ENCODE assay signal across 8 cellular contexts in the genomic region with DNA sequence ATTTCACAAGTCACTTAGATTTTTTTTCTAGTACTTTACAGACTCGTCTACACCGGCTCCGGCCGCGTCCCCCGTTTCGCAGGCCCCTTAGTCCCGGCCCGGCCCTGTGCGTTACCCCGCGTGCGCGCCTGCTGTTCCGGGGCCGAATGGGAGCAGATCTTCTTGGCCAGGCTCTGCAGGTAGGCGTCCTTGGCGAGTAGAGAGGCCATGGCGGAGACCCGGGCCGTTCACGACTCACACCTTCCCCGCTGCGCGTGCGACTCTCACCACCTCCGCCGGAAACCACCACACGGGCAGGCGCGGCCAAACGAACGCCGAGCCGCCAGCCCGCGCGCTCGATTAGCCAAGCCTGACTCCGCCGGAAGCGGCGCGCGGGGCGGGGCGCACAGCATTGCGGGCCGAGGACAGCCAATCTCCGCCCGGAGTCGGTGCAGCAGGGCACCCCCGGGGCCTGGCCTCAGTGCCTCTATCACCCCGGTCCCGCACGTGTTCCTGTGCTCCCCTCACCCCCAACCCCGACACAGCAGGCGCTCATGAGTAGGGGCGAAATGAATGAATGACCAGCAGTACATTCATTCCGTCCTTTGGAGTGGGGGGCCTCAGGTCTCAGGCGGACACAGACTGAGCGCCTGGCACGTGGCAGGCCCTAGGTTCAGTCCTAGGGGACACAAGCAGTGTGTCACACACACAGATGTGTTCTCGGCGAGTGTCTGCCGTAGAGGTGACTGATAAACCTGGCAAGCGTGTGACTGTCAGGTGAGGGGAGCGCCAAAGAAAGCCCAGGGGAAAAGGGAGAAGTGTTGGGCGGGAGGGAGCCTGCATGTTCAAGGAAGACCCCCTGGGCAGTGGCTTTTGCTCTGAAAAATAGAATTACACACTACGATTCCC. TPM values are rescaled to one million over a fixed set of nuclear protein-coding genes. Genes with fewer than 3 reads are reported as not detected.
DNase-seq lines count a peak whose midpoint lies in the region; ATAC-seq and TF ChIP-seq lines count a peak whose summit lies in the region.

Gene SURF6 (minus strand): TSS at position 265 of the 888 bp plus-strand sequence. CDS start 56 bp downstream, at position 209.

- peak; percentile 91 for ATAC-seq in CD4-positive, CD25-positive, alpha-beta regulatory T cell (ENCODE audit: low read depth in 2 of 2)
- ATAC-seq in GM19463 (IDR thresholded peaks at IDR 0.05; ENCODE audit: unreplicated experiment): peak; percentile 88

- 6% methylated on average over 70 of the region's 70 CpGs for WGBS in liver

- H3K9me3 ChIP-seq in CD4-positive, CD25-positive, alpha-beta regulatory T cell (ENCODE audit: control insufficient read depth in 2 of 2, low read length in 2 of 2): no peaks in the 10 kb centered on the region
- H3K9me3 ChIP-seq in liver (ENCODE audit: control insufficient read depth in 4 of 4, low read length in 3 of 4): no peaks in the 10 kb centered on the region

- peak within 1 kb of the TSS; percentile 93 to 97 (median 93) for H3K27ac Mint-ChIP-seq in CD4-positive, CD25-positive, alpha-beta regulatory T cell

- peak within 1 kb of the TSS; percentile 79 for H3K27ac ChIP-seq in CD4-positive, CD25-positive, alpha-beta regulatory T cell (ENCODE audit: insufficient read depth, low read length, poor library complexity, severe bottlenecking)
- peak within 1 kb of the TSS; percentile 26 to 75 for H3K27ac ChIP-seq in liver (ENCODE audit: low read depth in 1 of 2, low read length in 2 of 2)

- H3K36me3 Mint-ChIP-seq in CD4-positive, CD25-positive, alpha-beta regulatory T cell: peaks cover 27% of the 10 kb centered on the region

- H3K4me3 Mint-ChIP-seq in CD4-positive, CD25-positive, alpha-beta regulatory T cell: peak within 1 kb of the TSS; percentile 96 to 98 (median 97)

- TF ChIP-seq RAD21 in liver (IDR thresholded peaks at IDR 0.05): peak in 1 of 2 donors; percentile 51

- H3K4me1 Mint-ChIP-seq in CD4-positive, CD25-positive, alpha-beta regulatory T cell: peaks cover 0 to 67% (median 26%) of the 10 kb centered on the region in 4 donors

- H3K9ac ChIP-seq in liver (ENCODE audit: low read depth in 1 of 2, low read length in 2 of 2): peak within 1 kb of the TSS; percentile 53 to 72

- no peaks in the 10 kb centered on the region for H3K27me3 Mint-ChIP-seq in CD4-positive, CD25-positive, alpha-beta regulatory T cell

- peak; percentile 90 to 97 (median 94) for DNase-seq in CD4-positive, CD25-positive, alpha-beta regulatory T cell
- DNase-seq in HK-2 (ENCODE audit: unreplicated experiment) (peak; percentile 94), NCI-H82 treated with DMSO at 0.1 percent for 48 hours (lab: John Stamatoyannopoulos, UW; ENCODE audit: unreplicated experiment) (peak; percentile 75), dermis blood vessel endothelial cell (peak; percentile 94)
- DNase-seq in activated CD4-positive, alpha-beta T cell treated with anti-CD3 and anti-CD28 coated beads, Interleukin-2, amount 50 U/mL, for 48 hours: peak; percentile 93 to 95
- peak; percentile 92 to 94 for DNase-seq in stimulated activated CD4-positive, alpha-beta T cell treated with anti-CD3 and anti-CD28 coated beads, Interleukin-2, amount 100 ng/mL, for 48 hours

- peaks cover 37% of the 10 kb centered on the region for H3K36me3 ChIP-seq in CD4-positive, CD25-positive, alpha-beta regulatory T cell (ENCODE audit: control insufficient read depth, insufficient read depth, low read length)
- peaks cover 19 to 45% (median 27%) of the 10 kb centered on the region in 4 donors for H3K36me3 ChIP-seq in liver (ENCODE audit: control insufficient read depth in 4 of 4, insufficient read depth in 3 of 4, low read depth in 1 of 4, low read length in 3 of 4)

- no peaks in the 10 kb centered on the region for H3K27me3 ChIP-seq in CD4-positive, CD25-positive, alpha-beta regulatory T cell (ENCODE audit: control insufficient read depth, insufficient read depth, low read length)
- H3K27me3 ChIP-seq in liver (ENCODE audit: control insufficient read depth in 4 of 4, insufficient read depth in 4 of 4, low read length in 3 of 4): no peaks in the 10 kb centered on the region

- H3K4me1 ChIP-seq in CD4-positive, CD25-positive, alpha-beta regulatory T cell (ENCODE audit: control insufficient read depth, insufficient read depth, low read length, poor library complexity, severe bottlenecking): peaks cover 43% of the 10 kb centered on the region
- H3K4me1 ChIP-seq in liver (ENCODE audit: control insufficient read depth in 4 of 4, insufficient read depth in 4 of 4, low read length in 3 of 4): peaks cover 0 to 26% (median 15%) of the 10 kb centered on the region in 4 donors

- H3K4me3 ChIP-seq in CD4-positive, CD25-positive, alpha-beta regulatory T cell (ENCODE audit: low read depth, low read length): peak within 1 kb of the TSS; percentile 81
- H3K4me3 ChIP-seq in liver (ENCODE audit: low read depth in 1 of 3, low read length in 3 of 3): peak within 1 kb of the TSS; percentile 67 to 85 (median 80)

- no peaks in the 10 kb centered on the region for H3K9me3 Mint-ChIP-seq in CD4-positive, CD25-positive, alpha-beta regulatory T cell

- no peak for TF ChIP-seq CTCF in liver (IDR thresholded peaks at IDR 0.05; ENCODE audit: low read depth, low read length, missing input control)

TF ChIP-seq in liver, 16 proteins besides CTCF, POLR2A, EP300 and RAD21:
- TF ChIP-seq JUND (IDR thresholded peaks at IDR 0.05) (no peak), HNF4A (conservative IDR thresholded peaks at IDR 0.05) (peak in 1 of 2 donors; percentile 10), FOXA1 (IDR thresholded peaks at IDR 0.05) (peak; percentile 48), GABPA (IDR thresholded peaks at IDR 0.05 in 1 of 2, conservative IDR thresholded peaks at IDR 0.05 in 1 of 2) (peak; percentile 65 to 94), TAF1 (conservative IDR thresholded peaks at IDR 0.05) (peak; percentile 23), HNF4G (IDR thresholded peaks at IDR 0.05) (no peak), ZBTB33 (IDR thresholded peaks at IDR 0.05) (peak; percentile 82), EGR1 (IDR thresholded peaks at IDR 0.05; ENCODE audit: low read depth in 2 of 2) (peak in 1 of 2 donors; percentile 25), FOXA2 (IDR thresholded peaks at IDR 0.05) (peak; percentile 31), NR2F2 (IDR thresholded peaks at IDR 0.05) (no peak), YY1 (IDR thresholded peaks at IDR 0.05) (peak; percentile 91), RXRA (IDR thresholded peaks at IDR 0.05) (peak in 1 of 2 donors; percentile 5), SP1 (IDR thresholded peaks at IDR 0.05) (peak; percentile 53)
- TF ChIP-seq, protein P1, sequence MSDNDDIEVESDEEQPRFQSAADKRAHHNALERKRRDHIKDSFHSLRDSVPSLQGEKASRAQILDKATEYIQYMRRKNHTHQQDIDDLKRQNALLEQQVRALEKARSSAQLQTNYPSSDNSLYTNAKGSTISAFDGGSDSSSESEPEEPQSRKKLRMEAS (IDR thresholded peaks at IDR 0.05): peak; percentile 56
- TF ChIP-seq, protein P2, sequence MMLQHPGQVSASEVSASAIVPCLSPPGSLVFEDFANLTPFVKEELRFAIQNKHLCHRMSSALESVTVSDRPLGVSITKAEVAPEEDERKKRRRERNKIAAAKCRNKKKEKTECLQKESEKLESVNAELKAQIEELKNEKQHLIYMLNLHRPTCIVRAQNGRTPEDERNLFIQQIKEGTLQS (IDR thresholded peaks at IDR 0.05): no peak
- TF ChIP-seq, protein P3, sequence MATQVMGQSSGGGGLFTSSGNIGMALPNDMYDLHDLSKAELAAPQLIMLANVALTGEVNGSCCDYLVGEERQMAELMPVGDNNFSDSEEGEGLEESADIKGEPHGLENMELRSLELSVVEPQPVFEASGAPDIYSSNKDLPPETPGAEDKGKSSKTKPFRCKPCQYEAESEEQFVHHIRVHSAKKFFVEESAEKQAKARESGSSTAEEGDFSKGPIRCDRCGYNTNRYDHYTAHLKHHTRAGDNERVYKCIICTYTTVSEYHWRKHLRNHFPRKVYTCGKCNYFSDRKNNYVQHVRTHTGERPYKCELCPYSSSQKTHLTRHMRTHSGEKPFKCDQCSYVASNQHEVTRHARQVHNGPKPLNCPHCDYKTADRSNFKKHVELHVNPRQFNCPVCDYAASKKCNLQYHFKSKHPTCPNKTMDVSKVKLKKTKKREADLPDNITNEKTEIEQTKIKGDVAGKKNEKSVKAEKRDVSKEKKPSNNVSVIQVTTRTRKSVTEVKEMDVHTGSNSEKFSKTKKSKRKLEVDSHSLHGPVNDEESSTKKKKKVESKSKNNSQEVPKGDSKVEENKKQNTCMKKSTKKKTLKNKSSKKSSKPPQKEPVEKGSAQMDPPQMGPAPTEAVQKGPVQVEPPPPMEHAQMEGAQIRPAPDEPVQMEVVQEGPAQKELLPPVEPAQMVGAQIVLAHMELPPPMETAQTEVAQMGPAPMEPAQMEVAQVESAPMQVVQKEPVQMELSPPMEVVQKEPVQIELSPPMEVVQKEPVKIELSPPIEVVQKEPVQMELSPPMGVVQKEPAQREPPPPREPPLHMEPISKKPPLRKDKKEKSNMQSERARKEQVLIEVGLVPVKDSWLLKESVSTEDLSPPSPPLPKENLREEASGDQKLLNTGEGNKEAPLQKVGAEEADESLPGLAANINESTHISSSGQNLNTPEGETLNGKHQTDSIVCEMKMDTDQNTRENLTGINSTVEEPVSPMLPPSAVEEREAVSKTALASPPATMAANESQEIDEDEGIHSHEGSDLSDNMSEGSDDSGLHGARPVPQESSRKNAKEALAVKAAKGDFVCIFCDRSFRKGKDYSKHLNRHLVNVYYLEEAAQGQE (IDR thresholded peaks at IDR 0.05): no peak

RNA-seq across cellular contexts. Expression of gene SURF6, which starts in this region (rescaled TPM):
- total RNA-seq in CD4-positive, CD25-positive, alpha-beta regulatory T cell: 14.6 TPM
- polyA plus RNA-seq in CD4-positive, CD25-positive, alpha-beta regulatory T cell: 1 to 10 TPM; 5.4 to 8.4 (median 6.9) TPM
- 13.0 and 15.0 TPM in 2 replicates for total RNA-seq in dermis blood vessel endothelial cell
- total RNA-seq in liver: 1 to 10 TPM; 4.9 to 9.4 TPM
- 10 to 100 TPM in 1 of 2 donors, 1 to 10 TPM in 1; 4.1 to 12.9 TPM for polyA plus RNA-seq in liver

Comparison
In these comparisons a context has a peak if more than half of its experiments do, and no peak if none do; other contexts are left out.
1. Peak in every context shown above with its lines: DNase-seq, ATAC-seq, H3K4me3 ChIP-seq and H3K27ac ChIP-seq.